In the genomic region with DNA sequence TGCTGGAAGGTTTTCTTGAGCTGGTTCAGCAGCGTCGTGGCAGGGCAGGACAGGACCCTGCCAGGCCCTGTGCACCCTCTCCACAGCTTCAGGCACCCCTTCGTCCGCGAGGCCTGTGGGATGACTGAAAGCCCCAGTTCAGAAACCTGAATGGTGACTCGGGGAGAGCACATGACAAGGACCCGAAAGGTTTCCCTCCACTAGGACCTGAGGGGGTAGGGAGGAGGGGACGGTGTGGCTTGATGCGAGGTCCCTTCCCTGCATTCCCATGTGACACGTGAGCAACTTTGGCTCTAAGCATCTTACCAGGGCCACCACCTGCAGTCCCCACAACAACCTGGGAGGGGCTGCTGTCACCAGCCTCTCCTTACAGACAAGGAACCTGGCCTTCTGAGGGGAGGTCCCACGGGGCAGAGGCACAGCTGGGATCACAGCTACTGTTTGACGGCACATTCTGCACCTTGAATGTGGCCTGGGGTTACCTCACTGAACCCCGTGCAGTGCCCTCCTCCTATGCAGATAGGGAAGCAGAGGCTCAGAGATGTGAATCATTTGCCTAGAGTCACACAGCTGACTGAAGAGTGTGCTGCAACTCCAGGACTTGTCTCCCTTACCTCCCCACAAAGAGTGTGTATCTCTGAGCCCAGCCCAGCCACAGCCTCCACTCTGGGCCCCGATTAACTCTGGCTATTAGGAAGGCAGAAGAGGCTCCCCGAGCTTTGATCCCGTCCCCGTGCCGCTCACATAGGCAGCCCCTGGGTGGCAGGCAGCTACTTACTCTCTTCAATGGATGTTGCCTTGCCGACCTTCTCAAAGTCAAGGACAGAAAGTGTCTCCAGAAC, we compare ENCODE assay signal across 12 cellular contexts.
DNase-seq lines count a peak whose midpoint lies in the region; ATAC-seq and TF ChIP-seq lines count a peak whose summit lies in the region.
"Had no signal": no experiment of that assay in that cellular context is flagged by ENCODE, and none has a peak within 500 bp of the region (broad histone marks: within the 10 kb centered on the region; RNA-seq: fewer than 3 reads in every experiment).

No MANE protein-coding gene starts in this region.

- no peaks in the 10 kb centered on the region for H3K9me3 Mint-ChIP-seq in Calu3 (ENCODE audit: low read depth, unreplicated experiment)

- H3K27me3 ChIP-seq in left lung: no peaks in the 10 kb centered on the region
- no peaks in the 10 kb centered on the region for H3K27me3 ChIP-seq in breast epithelium
- H3K27me3 ChIP-seq in sigmoid colon: peaks cover 0 to 30% (median 8%) of the 10 kb centered on the region in 3 donors
- H3K27me3 ChIP-seq: cardiac muscle cell had no signal

- TF ChIP-seq CTCF in Calu3 (IDR thresholded peaks at IDR 0.05; ENCODE audit: unreplicated experiment): no peak
- no peak for TF ChIP-seq CTCF in left lung (IDR thresholded peaks at IDR 0.05)
- no peak for TF ChIP-seq CTCF in breast epithelium (IDR thresholded peaks at IDR 0.05)
- no peak for TF ChIP-seq CTCF in sigmoid colon (IDR thresholded peaks at IDR 0.05)

- peaks cover 30% of the 10 kb centered on the region for H3K4me1 Mint-ChIP-seq in Calu3 (ENCODE audit: low read depth, unreplicated experiment)

- H3K36me3 Mint-ChIP-seq in Calu3 (ENCODE audit: insufficient read depth, unreplicated experiment): peaks cover 76% of the 10 kb centered on the region

- CTCF ChIA-PET in Calu3 (lab: Charles Lee): interaction anchor here (2.1 kb wide), 1 partner anchor 31 kb away, joined by 6 read pairs; no protein-coding TSS in a partner anchor

- no peak overlapping the region for H3K4me3 Mint-ChIP-seq in Calu3 (ENCODE audit: low read depth, unreplicated experiment)

- BruUV-seq in Calu3 (replicated peaks; lab: Mats Ljungman, UMichigan): no TSS peak

- no peak for TF ChIP-seq EP300 in sigmoid colon (IDR thresholded peaks at IDR 0.05)

- H3K27ac Mint-ChIP-seq in Calu3 (ENCODE audit: unreplicated experiment): peak overlapping the region; percentile 46

- TF ChIP-seq POLR2A in GM19193 (IDR thresholded peaks at IDR 0.05; ENCODE audit: extremely low read depth, insufficient read depth, insufficient read length) (peak; percentile 32), breast epithelium (IDR thresholded peaks at IDR 0.05) (no peak), sigmoid colon (IDR thresholded peaks at IDR 0.05) (no peak)

- intact Hi-C loops in Calu3 (cut with micrococcal nuclease; ENCODE audit: unreplicated experiment) (no loop called here), left lung (cut with DNase I) (no loop called here), breast epithelium (cut with DNase I; ENCODE audit: low total_unique reads) (no loop called here), sigmoid colon (cut with DNase I) (no loop called here)

- H3K36me3 ChIP-seq in left lung (peaks cover 0 to 24% of the 10 kb centered on the region in 2 donors), breast epithelium (no peaks in the 10 kb centered on the region), sigmoid colon (peaks cover 0 to 7% (median 0%) of the 10 kb centered on the region in 4 donors)
- H3K36me3 ChIP-seq: cardiac muscle cell had no signal

- H3K27me3 Mint-ChIP-seq in Calu3 (ENCODE audit: unreplicated experiment): peaks cover 20% of the 10 kb centered on the region

- H3K27ac ChIP-seq in left lung (no peak overlapping the region), breast epithelium (no peak overlapping the region), sigmoid colon (no peak overlapping the region)
- H3K27ac ChIP-seq: cardiac muscle cell, HL-60 had no signal

- H3K4me3 ChIP-seq in left lung: no peak overlapping the region
- no peak overlapping the region for H3K4me3 ChIP-seq in breast epithelium
- H3K4me3 ChIP-seq in sigmoid colon: no peak overlapping the region
- H3K4me3 ChIP-seq: cardiac muscle cell had no signal

- ATAC-seq in left lung: peak; percentile 2

- H3K4me1 ChIP-seq in left lung (peaks cover 7 to 29% of the 10 kb centered on the region in 2 donors), breast epithelium (peaks cover 9 to 10% of the 10 kb centered on the region in 2 donors), sigmoid colon (peaks cover 0 to 24% (median 17%) of the 10 kb centered on the region in 4 donors)

- no peaks in the 10 kb centered on the region for H3K9me3 ChIP-seq in left lung
- no peaks in the 10 kb centered on the region for H3K9me3 ChIP-seq in breast epithelium
- H3K9me3 ChIP-seq in sigmoid colon: no peaks in the 10 kb centered on the region

- 43 to 61% methylated on average over 19 of the region's 19 CpGs for WGBS in sigmoid colon, 2 donors

- DNase-seq in Calu3 (no peak), SK-N-DZ (ENCODE audit: low spot score) (peak; percentile 45), left lung (peak in 1 of 2 donors; percentile 59), NCI-H2227 treated with DMSO at 0.1 percent for 48 hours (lab: John Stamatoyannopoulos, UW) (no peak), breast epithelium (ENCODE audit: low spot score in 2 of 2) (no peak), sigmoid colon (no peak)
- DNase-seq: DMS 273 treated with DMSO at 0.1 percent for 48 hours, NCI-H146, T-helper 9 cell had no signal
